ENCODE assay signal across 33 cellular contexts in the genomic region with DNA sequence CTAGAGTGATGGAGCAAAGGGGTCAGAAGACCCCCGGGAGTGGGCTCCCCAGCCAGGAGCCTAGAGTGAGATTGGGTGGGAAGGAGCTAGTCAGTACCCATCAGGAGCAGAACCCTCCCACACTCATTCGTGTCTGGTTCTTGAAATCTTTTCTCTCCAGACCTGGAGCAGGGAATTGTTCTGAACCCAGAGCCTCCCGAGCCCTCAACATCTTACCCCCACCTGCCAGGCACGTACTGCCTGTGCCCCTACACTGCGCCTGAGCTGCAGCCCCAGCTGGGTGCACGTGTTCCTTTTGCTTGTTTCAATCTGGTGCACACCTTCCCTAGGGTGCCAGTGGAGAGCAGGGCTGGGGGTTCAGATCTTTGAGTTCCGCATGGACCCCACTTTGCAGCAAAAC.
"Had no signal": no experiment of that assay in that cellular context is flagged by ENCODE, and none has a peak within 500 bp of the region (broad histone marks: within the 10 kb centered on the region; RNA-seq: fewer than 3 reads in every experiment).

No MANE protein-coding gene starts in this region.

- H3K36me3 Mint-ChIP-seq: activated CD4-positive, alpha-beta memory T cell treated with anti-CD3 and anti-CD28 coated beads for 36 hours; activated CD8-positive, alpha-beta memory T cell treated with anti-CD3 and anti-CD28 coated beads, Interleukin-2, amount 10 ng/mL, durations not matched to agents 7 days and 5 days; activated naive CD4-positive, alpha-beta T cell treated with anti-CD3 and anti-CD28 coated beads, Interleukin-2, amount 50 U/mL, for 72 hours; activated naive CD8-positive, alpha-beta T cell treated with anti-CD3 and anti-CD28 coated beads for 36 hours had no signal

- H3K27ac Mint-ChIP-seq: activated B cell treated with CpG ODN at 0.5 μM for 24 hours; activated CD4-positive, alpha-beta memory T cell treated with anti-CD3 and anti-CD28 coated beads for 36 hours; activated CD4-positive, alpha-beta T cell treated with anti-CD3 and anti-CD28 coated beads, Interleukin-2, amount 10 ng/mL, durations not matched to agents 24 days and 14 days; activated CD8-positive, alpha-beta memory T cell treated with anti-CD3 and anti-CD28 coated beads, Interleukin-2, amount 10 ng/mL, durations not matched to agents 7 days and 5 days; activated CD8-positive, alpha-beta T cell treated with anti-CD3 and anti-CD28 coated beads for 36 hours; activated naive CD4-positive, alpha-beta T cell treated with anti-CD3 and anti-CD28 coated beads for 36 hours; activated naive CD4-positive, alpha-beta T cell treated with anti-CD3 and anti-CD28 coated beads, Interleukin-2, amount 50 U/mL, for 72 hours; activated naive CD8-positive, alpha-beta T cell treated with anti-CD3 and anti-CD28 coated beads for 36 hours; activated T-cell treated with anti-CD3 and anti-CD28 coated beads, Interleukin-2, amount 50 U/mL, for 72 hours; activated T-helper 1 cell treated with anti-CD3 and anti-CD28 coated beads, Interleukin-12 subunit alpha, Interleukin-12 subunit beta, Interleukin-2, Interleukin-4 antibody, amounts not matched to agents 30 ng/mL and 10 ng/mL and 1 ng/mL, durations not matched to agents 14 hours and 24 hours and 36 hours; activated T-helper 17 cell treated with anti-CD3 and anti-CD28 coated beads, Interleukin-2, amount 50 U/mL, for 72 hours; T-helper 1 cell treated with Interleukin-12 subunit alpha and Interleukin-12 subunit beta and Interleukin-4 antibody, amounts not matched to agents 30 μg/mL and 1 μg/mL, for 36 hours; T-helper 2 cell treated with Interferon-gamma antibody and Interleukin-4, amounts not matched to agents 5 μg/mL and 100 μg/mL, for 36 hours had no signal

- H3K9me3 Mint-ChIP-seq: activated B cell treated with CpG ODN at 0.5 μM for 24 hours; activated CD4-positive, alpha-beta memory T cell treated with anti-CD3 and anti-CD28 coated beads for 36 hours; activated CD4-positive, alpha-beta T cell treated with anti-CD3 and anti-CD28 coated beads, Interleukin-2, amount 10 ng/mL, durations not matched to agents 24 days and 14 days; activated CD8-positive, alpha-beta T cell treated with anti-CD3 and anti-CD28 coated beads for 36 hours; activated naive CD4-positive, alpha-beta T cell treated with anti-CD3 and anti-CD28 coated beads for 36 hours; activated naive CD4-positive, alpha-beta T cell treated with anti-CD3 and anti-CD28 coated beads, Interleukin-2, amount 50 U/mL, for 72 hours; activated naive CD8-positive, alpha-beta T cell treated with anti-CD3 and anti-CD28 coated beads for 36 hours; activated T-cell treated with anti-CD3 and anti-CD28 coated beads, Interleukin-2, amount 50 U/mL, for 4 hours; activated T-cell treated with anti-CD3 and anti-CD28 coated beads, Interleukin-2, amount 50 U/mL, for 72 hours; activated T-helper 1 cell treated with anti-CD3 and anti-CD28 coated beads, Interleukin-12 subunit alpha, Interleukin-12 subunit beta, Interleukin-2, Interleukin-4 antibody, amounts not matched to agents 30 ng/mL and 10 ng/mL and 1 ng/mL, durations not matched to agents 14 hours and 24 hours and 36 hours; activated T-helper 17 cell treated with anti-CD3 and anti-CD28 coated beads, Interleukin-2, amount 50 U/mL, for 72 hours; T-helper 1 cell treated with Interleukin-12 subunit alpha and Interleukin-12 subunit beta and Interleukin-4 antibody, amounts not matched to agents 30 μg/mL and 1 μg/mL, for 36 hours; T-helper 2 cell treated with Interferon-gamma antibody and Interleukin-4, amounts not matched to agents 5 μg/mL and 100 μg/mL, for 36 hours had no signal

- DNase-seq: activated B cell treated with CpG ODN at 0.5 μM for 24 hours; activated CD4-positive, alpha-beta memory T cell treated with anti-CD3 and anti-CD28 coated beads for 36 hours; activated CD4-positive, alpha-beta T cell treated with anti-CD3 and anti-CD28 coated beads for 4 hours; activated CD4-positive, alpha-beta T cell treated with anti-CD3 and anti-CD28 coated beads, Interleukin-2, amount 10 ng/mL, durations not matched to agents 24 days and 14 days; activated CD4-positive, alpha-beta T cell treated with anti-CD3 and anti-CD28 coated beads, Interleukin-2, amount 50 U/mL, for 1 hour; activated CD4-positive, alpha-beta T cell treated with anti-CD3 and anti-CD28 coated beads, Interleukin-2, amount 50 U/mL, for 4 hours; activated CD4-positive, CD25-positive, alpha-beta regulatory T cell treated with anti-CD3 and anti-CD28 coated beads, Interleukin-2, amount 50 U/mL, for 72 hours; activated CD8-positive, alpha-beta memory T cell treated with anti-CD3 and anti-CD28 coated beads, Interleukin-2, amount 10 ng/mL, durations not matched to agents 7 days and 5 days; activated CD8-positive, alpha-beta T cell treated with anti-CD3 and anti-CD28 coated beads for 36 hours; activated effector memory CD4-positive, alpha-beta T cell treated with anti-CD3 and anti-CD28 coated beads, Interleukin-2, amount 50 U/mL, for 16 hours; activated gamma-delta T cell treated with Interleukin-2 at 50 U/mL for 16 hours; activated naive CD4-positive, alpha-beta T cell; activated naive CD4-positive, alpha-beta T cell treated with anti-CD3 and anti-CD28 coated beads for 36 hours; activated naive CD4-positive, alpha-beta T cell treated with anti-CD3 and anti-CD28 coated beads, Interleukin-2, amount 50 U/mL, for 16 hours; activated naive CD8-positive, alpha-beta T cell treated with anti-CD3 and anti-CD28 coated beads for 36 hours; activated T-cell treated with anti-CD3 and anti-CD28 coated beads for 4 hours; activated T-cell treated with anti-CD3 and anti-CD28 coated beads, Interleukin-2, amount 50 U/mL, for 1 hour; activated T-cell treated with anti-CD3 and anti-CD28 coated beads, Interleukin-2, amount 50 U/mL, for 4 hours; activated T-cell treated with anti-CD3 and anti-CD28 coated beads, Interleukin-2, amount 50 U/mL, for 72 hours; adrenal gland; amniotic stem cell; aorta; body of pancreas; brain microvascular endothelial cell; central memory CD4-positive, alpha-beta T cell; T-helper 1 cell; T-helper 2 cell; T-helper 9 cell had no signal

- H3K4me1 Mint-ChIP-seq: activated T-helper 17 cell treated with anti-CD3 and anti-CD28 coated beads, Interleukin-2, amount 50 U/mL, for 72 hours had no signal

- H3K4me3 Mint-ChIP-seq: activated B cell treated with CpG ODN at 0.5 μM for 24 hours; activated CD4-positive, alpha-beta memory T cell treated with anti-CD3 and anti-CD28 coated beads for 36 hours; activated CD4-positive, alpha-beta T cell treated with anti-CD3 and anti-CD28 coated beads, Interleukin-2, amount 10 ng/mL, durations not matched to agents 24 days and 14 days; activated CD8-positive, alpha-beta memory T cell treated with anti-CD3 and anti-CD28 coated beads, Interleukin-2, amount 10 ng/mL, durations not matched to agents 7 days and 5 days; activated CD8-positive, alpha-beta T cell treated with anti-CD3 and anti-CD28 coated beads for 36 hours; activated naive CD4-positive, alpha-beta T cell treated with anti-CD3 and anti-CD28 coated beads for 36 hours; activated naive CD8-positive, alpha-beta T cell treated with anti-CD3 and anti-CD28 coated beads for 36 hours; activated T-cell treated with anti-CD3 and anti-CD28 coated beads, Interleukin-2, amount 50 U/mL, for 4 hours; activated T-cell treated with anti-CD3 and anti-CD28 coated beads, Interleukin-2, amount 50 U/mL, for 72 hours; activated T-helper 1 cell treated with anti-CD3 and anti-CD28 coated beads, Interleukin-12 subunit alpha, Interleukin-12 subunit beta, Interleukin-2, Interleukin-4 antibody, amounts not matched to agents 30 ng/mL and 10 ng/mL and 1 ng/mL, durations not matched to agents 14 hours and 24 hours and 36 hours; activated T-helper 17 cell treated with anti-CD3 and anti-CD28 coated beads, Interleukin-2, amount 50 U/mL, for 72 hours; T-helper 1 cell treated with Interleukin-12 subunit alpha and Interleukin-12 subunit beta and Interleukin-4 antibody, amounts not matched to agents 30 μg/mL and 1 μg/mL, for 36 hours; T-helper 2 cell treated with Interferon-gamma antibody and Interleukin-4, amounts not matched to agents 5 μg/mL and 100 μg/mL, for 36 hours had no signal
